Comparison of ENCODE assay signal across 11 cellular contexts in genomic region chr20:33986560-33987216, GRCh38.
"Had no signal": no experiment of that assay in that cellular context is flagged by ENCODE, and none has a peak within 500 bp of the region (broad histone marks: within the 10 kb centered on the region; RNA-seq: fewer than 3 reads in every experiment).

No MANE protein-coding gene starts in this region.

- H3K9ac ChIP-seq: GM23248 had no signal

- H3K4me2 ChIP-seq: GM23338 had no signal

- H3K36me3 ChIP-seq: HAP-1 had no signal

- FAIRE-seq: H1, H54 had no signal

- H3K4me3 ChIP-seq: GM23248, GM23338, HAP-1 had no signal

- H2AFZ ChIP-seq: GM23248, GM23338 had no signal

- ATAC-seq: GM23338, HCT116 had no signal

- H3K9me3 ChIP-seq: HAP-1 had no signal

- H3K27ac ChIP-seq: GM23248 had no signal

- DNase-seq: GM23248, GOT3, H7, H9, HCEC 1CT, HFFc6 had no signal
